8 cellular contexts compared by ENCODE assay signal in the genomic region with DNA sequence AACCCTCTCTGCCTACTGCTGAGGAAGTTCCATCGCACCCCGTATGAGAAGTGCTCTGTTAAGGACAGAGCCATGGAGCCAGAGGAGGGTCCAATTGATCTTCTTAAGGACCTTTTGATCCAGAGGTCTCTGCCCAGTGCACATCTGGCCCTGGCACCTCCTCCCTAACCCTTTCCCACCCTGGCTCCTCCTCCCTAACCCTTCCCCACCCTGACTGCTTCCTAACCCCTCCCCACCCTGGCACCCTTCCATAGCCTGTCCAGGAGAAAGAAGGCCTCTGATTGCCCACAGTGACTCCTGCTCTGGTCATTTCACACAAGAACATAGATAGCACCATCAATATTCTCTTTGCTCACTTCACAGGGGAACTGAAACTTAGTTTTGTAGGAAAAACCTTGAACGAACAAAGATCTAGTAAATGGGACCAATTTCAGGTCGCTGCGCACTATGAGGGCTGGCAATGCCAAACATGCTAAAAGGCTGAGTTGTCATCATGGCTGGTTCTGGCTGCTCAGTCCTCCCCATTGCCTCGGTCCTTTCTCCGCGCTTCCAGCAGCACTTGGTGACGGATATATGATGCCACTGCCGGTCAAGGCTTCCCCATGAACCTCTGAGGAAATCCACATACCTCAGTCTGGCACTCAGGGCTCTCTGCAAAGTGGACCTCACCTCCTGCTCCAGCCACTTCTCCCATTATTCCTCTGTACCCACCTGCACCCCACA. TPM values are rescaled to one million over a fixed set of nuclear protein-coding genes. Genes with fewer than 3 reads are reported as not detected.
DNase-seq lines count a peak whose midpoint lies in the region; ATAC-seq and TF ChIP-seq lines count a peak whose summit lies in the region.

No MANE protein-coding gene starts in this region.

- H3K27me3 ChIP-seq in naive thymus-derived CD4-positive, alpha-beta T cell (ENCODE audit: control insufficient read depth in 2 of 2, insufficient read depth in 2 of 2, low read length in 2 of 2) = no peaks in the 10 kb centered on the region
- H3K27me3 ChIP-seq in smooth muscle cell (ENCODE audit: low read depth) = no peaks in the 10 kb centered on the region
- no peaks in the 10 kb centered on the region for H3K27me3 ChIP-seq in BE2C

- H3K27me3 Mint-ChIP-seq in naive thymus-derived CD4-positive, alpha-beta T cell = peaks cover 0 to 25% (median 0%) of the 10 kb centered on the region in 5 donors

- no peaks in the 10 kb centered on the region for H3K9me3 ChIP-seq in naive thymus-derived CD4-positive, alpha-beta T cell (ENCODE audit: control insufficient read depth in 2 of 3, low read length in 3 of 3)
- no peaks in the 10 kb centered on the region for H3K9me3 ChIP-seq in smooth muscle cell (replicated peaks; ENCODE audit: low read depth)
- no peaks in the 10 kb centered on the region; the same call in 1 of the 2 replicates for H3K9me3 ChIP-seq in BE2C

- no peak for DNase-seq in naive thymus-derived CD4-positive, alpha-beta T cell
- no peak for DNase-seq in smooth muscle cell (lab: John Stamatoyannopoulos, UW; ENCODE audit: unreplicated experiment)
- no peak for DNase-seq in SW 1271 (lab: John Stamatoyannopoulos, UW)
- DNase-seq in BE2C = no peak
- no peak for DNase-seq in 8988T

- ATAC-seq in GM18858 (IDR thresholded peaks at IDR 0.05; ENCODE audit: unreplicated experiment) (peak; percentile 52), GM21723 (IDR thresholded peaks at IDR 0.05; ENCODE audit: unreplicated experiment) (peak; percentile 48), HG03571 (IDR thresholded peaks at IDR 0.05; ENCODE audit: unreplicated experiment) (peak; percentile 38)
- ATAC-seq in naive thymus-derived CD4-positive, alpha-beta T cell = no peak

- H3K4me2 ChIP-seq in smooth muscle cell = no peak overlapping the region

- H3K36me3 ChIP-seq in naive thymus-derived CD4-positive, alpha-beta T cell (ENCODE audit: control insufficient read depth in 2 of 3, insufficient read depth in 3 of 3, low read length in 3 of 3) = no peaks in the 10 kb centered on the region
- H3K36me3 ChIP-seq in smooth muscle cell (ENCODE audit: low read depth) (no peaks in the 10 kb centered on the region), BE2C (no peaks in the 10 kb centered on the region)

- intact Hi-C loops in naive thymus-derived CD4-positive, alpha-beta T cell (cut with micrococcal nuclease) = loop anchor here (1.0 to 5.0 kb wide), 9 partner anchors 8 to 565 kb away; a partner anchor contains a TSS

- no peak overlapping the region for H2AFZ ChIP-seq in smooth muscle cell (ENCODE audit: low read depth)

- no peak overlapping the region for H3K27ac ChIP-seq in naive thymus-derived CD4-positive, alpha-beta T cell (ENCODE audit: low read depth, low read length)
- no peak overlapping the region for H3K27ac ChIP-seq in smooth muscle cell (ENCODE audit: low read depth)

- peaks cover 37 to 56% (median 49%) of the 10 kb centered on the region in 7 donors for H3K4me1 Mint-ChIP-seq in naive thymus-derived CD4-positive, alpha-beta T cell

- peaks cover 0 to 15% (median 0%) of the 10 kb centered on the region in 5 donors for H3K36me3 Mint-ChIP-seq in naive thymus-derived CD4-positive, alpha-beta T cell

- H3K4me3 Mint-ChIP-seq in naive thymus-derived CD4-positive, alpha-beta T cell = peak overlapping the region in 2 of 10 donors; percentile 25 to 39

- POLR2A ChIA-PET in naive thymus-derived CD4-positive, alpha-beta T cell (lab: Charles Lee) = interaction anchor here (0.8 to 11.8 kb wide), 10 partner anchors 8 to 111 kb away, joined by 3 to 187 read pairs (median 4); a partner anchor contains a TSS

- H4K20me1 ChIP-seq in smooth muscle cell (ENCODE audit: low read depth) = no peaks in the 10 kb centered on the region

- H3K9ac ChIP-seq in smooth muscle cell (ENCODE audit: low read depth) = no peak overlapping the region

- peaks cover 15% of the 10 kb centered on the region for H3F3A ChIP-seq in smooth muscle cell (ENCODE audit: low read depth)

- peaks cover 34 to 46% of the 10 kb centered on the region in 2 donors for H3K4me1 ChIP-seq in naive thymus-derived CD4-positive, alpha-beta T cell (ENCODE audit: control insufficient read depth in 2 of 2, insufficient read depth in 2 of 2, low read length in 2 of 2)
- H3K4me1 ChIP-seq in smooth muscle cell (ENCODE audit: low read depth) (peaks cover 7% of the 10 kb centered on the region), BE2C (peaks cover 4% of the 10 kb centered on the region)

- H3K79me2 ChIP-seq in smooth muscle cell (ENCODE audit: low read depth) = no peaks in the 10 kb centered on the region

- CTCF ChIA-PET in naive thymus-derived CD4-positive, alpha-beta T cell (lab: Charles Lee) = interaction anchor here (0.6 to 4.5 kb wide), 37 partner anchors 9 to 264 kb away, joined by 3 to 59 read pairs (median 5); a partner anchor contains a TSS

- peaks cover 0 to 13% (median 6%) of the 10 kb centered on the region in 11 donors for H3K9me3 Mint-ChIP-seq in naive thymus-derived CD4-positive, alpha-beta T cell

- 80% methylated on average over 10 of the region's 10 CpGs for WGBS in smooth muscle cell (ENCODE audit: low lambda C conversion rate)

- H3K27ac Mint-ChIP-seq in naive thymus-derived CD4-positive, alpha-beta T cell = peak overlapping the region; percentile 35 to 97 (median 90)

- H3K4me3 ChIP-seq in naive thymus-derived CD4-positive, alpha-beta T cell (ENCODE audit: low read length) = no peak overlapping the region
- H3K4me3 ChIP-seq in smooth muscle cell (no peak overlapping the region), BE2C (ENCODE audit: low read depth, low read length) (no peak overlapping the region)

- TF ChIP-seq CTCF in smooth muscle cell (IDR thresholded peaks at IDR 0.05; ENCODE audit: borderline replicate concordance, insufficient read depth, poor library complexity, severe bottlenecking) (no peak), BE2C (IDR thresholded peaks at IDR 0.05; ENCODE audit: low read depth, low read length) (no peak)

RNA-seq across cellular contexts. Expression of a gene that starts 49.2 kb away (rescaled TPM):
- not detected for total RNA-seq in naive thymus-derived CD4-positive, alpha-beta T cell
- not detected for polyA plus RNA-seq in naive thymus-derived CD4-positive, alpha-beta T cell
- total RNA-seq in smooth muscle cell = 15.2 and 22.9 TPM in 2 replicates
- 5.1 and 12.2 TPM in 2 replicates for polyA plus RNA-seq in smooth muscle cell
- polyA plus RNA-seq in BE2C (2012; ENCODE audit: insufficient read depth, insufficient read length, low read depth) = 91.9 TPM

Comparison
In these comparisons a context has a peak if more than half of its experiments do, and no peak if none do; other contexts are left out.
1. RNA of a gene that starts 49.2 kb away (total RNA-seq): 15.2 to 22.9 TPM in smooth muscle cell; not detected in naive thymus-derived CD4-positive, alpha-beta T cell; every median in the first group is over 10 times any median in the second.